8 cellular contexts compared by ENCODE assay signal in the genomic region with DNA sequence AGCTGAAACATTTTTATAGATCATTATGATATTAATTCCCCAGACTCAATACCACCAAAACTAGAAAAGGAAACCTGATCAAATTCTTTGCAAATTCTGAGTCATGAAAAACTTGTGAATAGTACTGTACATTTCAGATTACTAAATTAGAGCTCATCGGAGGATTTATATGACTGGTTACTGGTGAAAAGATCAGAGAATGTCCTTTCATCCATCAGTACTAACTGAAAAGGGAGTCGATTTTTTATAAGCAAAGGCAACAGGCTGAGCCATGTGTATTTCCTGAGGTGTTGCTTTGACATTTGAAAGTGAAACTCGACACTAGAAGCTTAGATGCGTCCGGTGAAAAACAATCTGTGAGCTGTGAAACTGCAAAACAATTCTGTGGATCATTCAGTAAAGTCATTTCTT.
DNase-seq lines count a peak whose midpoint lies in the region; ATAC-seq and TF ChIP-seq lines count a peak whose summit lies in the region.

No MANE protein-coding gene starts in this region.

- no peaks in the 10 kb centered on the region for H3K36me3 Mint-ChIP-seq in type B pancreatic cell

- ATAC-seq in GM18907 (IDR thresholded peaks at IDR 0.05; ENCODE audit: unreplicated experiment) (peak; percentile 77), HG03280 (IDR thresholded peaks at IDR 0.05; ENCODE audit: unreplicated experiment) (peak; percentile 76), HG02588 (IDR thresholded peaks at IDR 0.05; ENCODE audit: unreplicated experiment) (no peak)

- H3K27me3 Mint-ChIP-seq in type B pancreatic cell: no peaks in the 10 kb centered on the region

- peaks cover 22% of the 10 kb centered on the region for H3K4me1 Mint-ChIP-seq in type B pancreatic cell (ENCODE audit: unreplicated experiment)

- in situ Hi-C loops in brain microvascular endothelial cell (cut with HindIII; ENCODE audit: low pct_ligation_motif_present, low sequenced_read_pairs): no loop called here

- peak overlapping the region; percentile 83 for H3K27ac Mint-ChIP-seq in type B pancreatic cell

- H3K4me1 ChIP-seq in BLaER1: peaks cover 18% of the 10 kb centered on the region

- H3K9ac ChIP-seq in BLaER1: peak overlapping the region; percentile 51; the same call in 1 of the 2 replicates

- peak overlapping the region; percentile 71 for H3K4me2 ChIP-seq in BLaER1

- no peaks in the 10 kb centered on the region for H3K27me3 ChIP-seq in BLaER1
- no peaks in the 10 kb centered on the region for H3K27me3 ChIP-seq in brain microvascular endothelial cell (replicated peaks)

- peaks cover 10% of the 10 kb centered on the region for H3K9me3 Mint-ChIP-seq in type B pancreatic cell

- H3K36me3 ChIP-seq in BLaER1: no peaks in the 10 kb centered on the region
- H3K36me3 ChIP-seq in brain microvascular endothelial cell (replicated peaks): no peaks in the 10 kb centered on the region

- DNase-seq in brain microvascular endothelial cell: no peak
- DNase-seq in type B pancreatic cell (ENCODE audit: extremely low spot score, unreplicated experiment): no peak
- DNase-seq in AML-193 (lab: John Stamatoyannopoulos, UW): no peak
- no peak for DNase-seq in HT-29 (ENCODE audit: low spot score)

- peak overlapping the region; percentile 7 for H3K4me3 Mint-ChIP-seq in type B pancreatic cell

- H3K4me3 ChIP-seq in BLaER1: no peak overlapping the region; the same call in 1 of the 2 replicates
- no peak overlapping the region for H3K4me3 ChIP-seq in brain microvascular endothelial cell (ENCODE audit: low read depth, low read length)

- H3K9me3 ChIP-seq in BLaER1: no peaks in the 10 kb centered on the region

- H4K20me1 ChIP-seq in BLaER1: no peaks in the 10 kb centered on the region

- no peak for TF ChIP-seq CTCF in brain microvascular endothelial cell (IDR thresholded peaks at IDR 0.05; ENCODE audit: low read depth, low read length, missing control alignments)
- no peak for TF ChIP-seq CTCF in type B pancreatic cell (conservative IDR thresholded peaks at IDR 0.05)

- H3K27ac ChIP-seq in BLaER1 (0 out of 2 replicates have a peak overlapping the region, but pooled peaks have one; percentile 7), brain microvascular endothelial cell (peak overlapping the region; percentile 95)
